ENCODE assay signal across 15 cellular contexts in the genomic region with DNA sequence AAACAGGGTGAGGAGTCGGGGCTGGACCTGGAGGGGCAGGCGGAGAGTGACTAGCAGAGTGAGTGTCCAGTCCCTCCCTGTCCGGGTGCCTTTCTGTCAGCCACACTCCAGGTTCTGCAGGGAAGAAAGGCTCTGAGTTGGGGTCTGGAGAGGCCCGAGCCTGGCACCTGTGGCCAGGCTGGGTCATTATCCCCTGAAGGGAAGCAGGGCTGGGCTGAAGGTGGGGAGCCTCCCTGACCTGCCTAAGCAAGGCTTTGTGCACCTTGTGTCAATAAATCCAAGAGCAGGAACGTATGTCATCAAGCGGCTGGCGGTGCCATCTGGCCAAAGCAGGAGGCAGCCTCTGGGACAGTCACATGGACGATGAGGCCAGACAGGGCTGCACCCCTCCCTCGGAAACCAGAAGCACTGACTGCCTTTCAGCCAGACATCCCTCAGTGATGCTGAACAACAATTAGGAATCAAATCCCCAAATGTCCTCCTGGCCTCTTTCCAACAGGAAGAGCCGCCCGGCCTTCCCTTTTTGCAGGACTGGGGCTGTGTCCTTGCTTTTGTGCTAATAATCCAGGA.
DNase-seq lines count a peak whose midpoint lies in the region; ATAC-seq and TF ChIP-seq lines count a peak whose summit lies in the region.
"Had no signal": no experiment of that assay in that cellular context is flagged by ENCODE, and none has a peak within 500 bp of the region (broad histone marks: within the 10 kb centered on the region; RNA-seq: fewer than 3 reads in every experiment).

No MANE protein-coding gene starts in this region.

- H2BK15ac ChIP-seq in H9 (ENCODE audit: low read depth, low read length): no peak overlapping the region

- TF ChIP-seq CTCF in H9 (conservative IDR thresholded peaks at IDR 0.05) (peak; percentile 4; the same call in 1 of the 3 replicates), lower lobe of right lung (IDR thresholded peaks at IDR 0.05) (no peak), GM13977 (IDR thresholded peaks at IDR 0.05; ENCODE audit: extremely low read depth, insufficient read depth, missing control alignments) (no peak)
- no peak for TF ChIP-seq CTCF in CD4-positive, alpha-beta T cell (IDR thresholded peaks at IDR 0.05)

- H3K27me3 ChIP-seq in BLaER1: peaks cover 33% of the 10 kb centered on the region
- no peaks in the 10 kb centered on the region; the same call in 1 of the 2 replicates for H3K27me3 ChIP-seq in H9 (ENCODE audit: insufficient read depth, low read length)
- H3K27me3 ChIP-seq in lower lobe of right lung (ENCODE audit: low read depth): peaks cover 66% of the 10 kb centered on the region
- H3K27me3 ChIP-seq in CD4-positive, alpha-beta T cell (ENCODE audit: control insufficient read depth, insufficient read depth, low read length): peaks cover 33% of the 10 kb centered on the region
- H3K27me3 ChIP-seq: MG63 had no signal

- H3K4me2 ChIP-seq in BLaER1 (peak overlapping the region; percentile 75), H9 (ENCODE audit: insufficient read depth, insufficient read length, low read length) (no peak overlapping the region)

- H3K14ac ChIP-seq in H9 (ENCODE audit: insufficient read depth, low read length): no peak overlapping the region

- peaks cover 62% of the 10 kb centered on the region for H3K27me3 Mint-ChIP-seq in H9 (ENCODE audit: low read depth)
- peaks cover 77% of the 10 kb centered on the region for H3K27me3 Mint-ChIP-seq in CD4-positive, alpha-beta T cell

- H4K5ac ChIP-seq in H9 (ENCODE audit: insufficient read length, low read depth, low read length): no peak overlapping the region

- DNase-seq in H9 (no peak), lower lobe of right lung (peak; percentile 36), superior temporal gyrus (ENCODE audit: extremely low spot score) (no peak), GM13977 (ENCODE audit: low spot score) (no peak)
- DNase-seq in CD4-positive, alpha-beta T cell: no peak
- DNase-seq: activated B cell treated with CpG ODN at 0.5 μM for 24 hours; activated CD8-positive, alpha-beta memory T cell treated with anti-CD3 and anti-CD28 coated beads, Interleukin-2, amount 50 U/mL, for 4 hours; activated naive CD4-positive, alpha-beta T cell treated with Interleukin-2 at 50 U/mL for 16 hours; foreskin melanocyte; MG63; NCI-H2081 had no signal

- H3K4me3 Mint-ChIP-seq in H9: peak overlapping the region; percentile 15 to 52; a peak in 2 of 5 replicates
- no peak overlapping the region for H3K4me3 Mint-ChIP-seq in CD4-positive, alpha-beta T cell
- H3K4me3 Mint-ChIP-seq: activated B cell treated with CpG ODN at 0.5 μM for 24 hours, B cell had no signal

- H3K4me1 ChIP-seq in BLaER1 (peaks cover 41% of the 10 kb centered on the region), H9 (ENCODE audit: insufficient read depth, low read length) (peaks cover 3% of the 10 kb centered on the region; the same call in 1 of the 2 replicates), lower lobe of right lung (no peaks in the 10 kb centered on the region)

- in situ Hi-C loops in GM13977 (cut with MboI; ENCODE audit: low pct_unique_long_range_greater_than_20kb, low sequenced_read_pairs, unreplicated experiment): no loop called here

- no peak overlapping the region for H3K23ac ChIP-seq in H9 (ENCODE audit: insufficient read length, low read depth, low read length)

- no peak overlapping the region for H3K18ac ChIP-seq in H9 (ENCODE audit: insufficient read length, low read depth, low read length)

- H3K79me1 ChIP-seq in H9 (ENCODE audit: insufficient read depth, low read depth, low read length, poor library complexity, severe bottlenecking): no peaks in the 10 kb centered on the region

- no peak overlapping the region for H2BK12ac ChIP-seq in H9 (ENCODE audit: insufficient read length, low read depth, low read length)

- no peaks in the 10 kb centered on the region for H3K23me2 ChIP-seq in H9 (ENCODE audit: insufficient read length, low read depth, low read length, poor library complexity, severe bottlenecking)

- H2BK5ac ChIP-seq in H9 (ENCODE audit: insufficient read length, low read length): no peak overlapping the region

- no peak overlapping the region for H4K8ac ChIP-seq in H9 (replicated peaks; ENCODE audit: insufficient read length, low read depth, low read length)

- H2AK5ac ChIP-seq in H9 (ENCODE audit: insufficient read length, low read length): no peak overlapping the region

- no peak overlapping the region for H4K91ac ChIP-seq in H9 (ENCODE audit: insufficient read length, low read depth, low read length)

- H3K27ac Mint-ChIP-seq in H9: peak overlapping the region in 1 of 3 experiments; percentile 73; a peak in 1 of 7 replicates
- H3K27ac Mint-ChIP-seq in CD4-positive, alpha-beta T cell: no peak overlapping the region
- H3K27ac Mint-ChIP-seq: activated B cell treated with CpG ODN at 0.5 μM for 24 hours had no signal

- intact Hi-C loops in lower lobe of right lung (cut with DNase I): no loop called here
- intact Hi-C loops in CD4-positive, alpha-beta T cell (cut with DNase I, micrococcal nuclease): no loop called here

- H3K56ac ChIP-seq in H9 (ENCODE audit: insufficient read length, low read depth, low read length): no peak overlapping the region

- WGBS in H9 (ENCODE audit: extremely low coverage, insufficient read length, low lambda C conversion rate): no CpG with 5 or more reads among the region's 11 CpGs

- peaks cover 0 to under 1% (median 0%) of the 10 kb centered on the region in 3 experiments; a peak in 1 of 7 replicates for H3K36me3 Mint-ChIP-seq in H9 (ENCODE audit: insufficient read depth in 1 of 3, low read depth in 3 of 3)
- no peaks in the 10 kb centered on the region for H3K36me3 Mint-ChIP-seq in CD4-positive, alpha-beta T cell (ENCODE audit: low read depth)

- no peak overlapping the region for H2BK20ac ChIP-seq in H9 (ENCODE audit: low read depth, low read length, poor library complexity, severe bottlenecking)

- H3K9ac ChIP-seq in BLaER1: no peak overlapping the region
- no peak overlapping the region for H3K9ac ChIP-seq in H9 (ENCODE audit: extremely low read depth, insufficient read length, low read length)

- H2AFZ ChIP-seq in H9 (ENCODE audit: low read length): no peak overlapping the region

- peaks cover 27 to 28% of the 10 kb centered on the region in 2 experiments for H3K4me1 Mint-ChIP-seq in H9
- H3K4me1 Mint-ChIP-seq in CD4-positive, alpha-beta T cell (ENCODE audit: low read depth): peaks cover 3% of the 10 kb centered on the region

- H3K27ac ChIP-seq in BLaER1 (no peak overlapping the region), H9 (ENCODE audit: insufficient read length, low read depth, low read length) (no peak overlapping the region), lower lobe of right lung (no peak overlapping the region)
- no peak overlapping the region for H3K27ac ChIP-seq in CD4-positive, alpha-beta T cell (ENCODE audit: low read depth, low read length)

- no peak overlapping the region for H3K4me3 ChIP-seq in BLaER1
- H3K4me3 ChIP-seq in lower lobe of right lung: no peak overlapping the region
- H3K4me3 ChIP-seq: MG63 had no signal

- H3K9me3 Mint-ChIP-seq in H9: peaks cover 6% of the 10 kb centered on the region in 2 experiments
- H3K9me3 Mint-ChIP-seq in CD4-positive, alpha-beta T cell: no peaks in the 10 kb centered on the region
- H3K9me3 Mint-ChIP-seq: activated B cell treated with CpG ODN at 0.5 μM for 24 hours had no signal

- H3K36me3 ChIP-seq in BLaER1 (no peaks in the 10 kb centered on the region), lower lobe of right lung (no peaks in the 10 kb centered on the region)
- H3K36me3 ChIP-seq: MG63 had no signal

- no peak overlapping the region for H3K4ac ChIP-seq in H9 (ENCODE audit: low read depth, low read length)

- H2BK120ac ChIP-seq in H9 (ENCODE audit: low read depth, low read length, poor library complexity, severe bottlenecking): no peak overlapping the region

- no peak overlapping the region for H3T11ph ChIP-seq in H9 (ENCODE audit: low read length)

- no peaks in the 10 kb centered on the region for H3K79me2 ChIP-seq in H9 (ENCODE audit: insufficient read depth, low read length)

- ATAC-seq in SK-N-SH treated with all-trans-retinoic acid at 6 μM for 48 hours: no peak; the same call in 1 of the 3 replicates
- no peak for ATAC-seq in lower lobe of right lung
- ATAC-seq in GM21390 (IDR thresholded peaks at IDR 0.05; ENCODE audit: unreplicated experiment): no peak
- no peak for ATAC-seq in CD4-positive, alpha-beta T cell (ENCODE audit: poor library complexity)

- POLR2A ChIA-PET in CD4-positive, alpha-beta T cell (lab: Charles Lee): no interaction called here

- CTCF ChIA-PET in CD4-positive, alpha-beta T cell (lab: Charles Lee): no interaction called here

- H4K20me1 ChIP-seq in BLaER1 (peaks cover 35% of the 10 kb centered on the region; the same call in 1 of the 2 replicates), H9 (ENCODE audit: control insufficient read depth, insufficient read depth, insufficient read length) (no peaks in the 10 kb centered on the region)

- H3K9me3 ChIP-seq in BLaER1: no peaks in the 10 kb centered on the region
- H3K9me3 ChIP-seq in H9 (ENCODE audit: control insufficient read depth, low read depth, low read length): no peaks in the 10 kb centered on the region
- H3K9me3 ChIP-seq in lower lobe of right lung: no peaks in the 10 kb centered on the region
- H3K9me3 ChIP-seq in CD4-positive, alpha-beta T cell (ENCODE audit: control insufficient read depth, low read length): no peaks in the 10 kb centered on the region
- H3K9me3 ChIP-seq: MG63 had no signal

TF ChIP-seq in SK-N-SH treated with all-trans-retinoic acid at 6 μM for 48 hours, 23 proteins besides CTCF, POLR2A, EP300 and RAD21:
- TF ChIP-seq TCF4 (CRISPR knock-in tag; IDR thresholded peaks at IDR 0.05; ENCODE audit: borderline replicate concordance) (peak; percentile 28; the same call in 1 of the 2 replicates), ARNTL (CRISPR knock-in tag; IDR thresholded peaks at IDR 0.05; ENCODE audit: borderline replicate concordance, low read depth) (no peak), CSDC2 (CRISPR knock-in tag; IDR thresholded peaks at IDR 0.05) (no peak), ESRRG (CRISPR knock-in tag; IDR thresholded peaks at IDR 0.05) (no peak)
